In the genomic region with DNA sequence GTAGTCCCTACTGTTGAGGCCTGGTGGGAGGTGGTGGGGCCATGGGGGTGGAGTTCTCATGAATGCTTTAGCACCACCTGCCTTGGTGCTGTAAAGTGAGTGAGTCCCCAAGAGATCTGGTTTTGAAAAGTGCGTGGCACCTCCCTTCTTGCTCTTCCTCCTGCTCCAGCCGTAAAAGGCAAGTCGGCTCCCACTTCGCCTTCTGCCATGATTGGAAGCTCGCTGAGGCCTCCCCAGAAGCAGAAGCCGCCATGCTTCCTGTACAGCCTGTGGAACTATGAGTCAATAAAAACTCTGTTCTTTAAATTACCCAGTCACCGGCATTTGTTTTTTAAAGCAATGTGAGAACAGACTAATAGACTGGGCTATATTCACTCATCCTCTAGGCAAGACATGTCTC, we compare ENCODE assay signal across 22 cellular contexts.
DNase-seq lines count a peak whose midpoint lies in the region; ATAC-seq and TF ChIP-seq lines count a peak whose summit lies in the region.
"Had no signal": no experiment of that assay in that cellular context is flagged by ENCODE, and none has a peak within 500 bp of the region (broad histone marks: within the 10 kb centered on the region; RNA-seq: fewer than 3 reads in every experiment).

No MANE protein-coding gene starts in this region.

- H3K27ac ChIP-seq in CD4-positive, CD25-positive, alpha-beta regulatory T cell (ENCODE audit: insufficient read depth, low read length, poor library complexity, severe bottlenecking), result peak overlapping the region; percentile 71
- no peak overlapping the region for H3K27ac ChIP-seq in ascending aorta
- H3K27ac ChIP-seq: epithelial cell of prostate, foreskin keratinocyte, hepatocyte, ovary, right lobe of liver, VCaP had no signal

- no peak for ATAC-seq in CD4-positive, CD25-positive, alpha-beta regulatory T cell (ENCODE audit: low read depth in 2 of 2)
- ATAC-seq in natural killer cell treated with Interleukin-12 subunit alpha and Interleukin-12 subunit beta and Interleukin-15 and Interleukin-18, amount 100 ng/mL, for 72 hours, result no peak
- ATAC-seq: foreskin keratinocyte, GM23338 had no signal

- in situ Hi-C loops in KBM-7 (cut with MboI; ENCODE audit: low pct_unique_long_range_greater_than_20kb, low sequenced_read_pairs), result no loop called here

- no peaks in the 10 kb centered on the region for H3K27me3 ChIP-seq in CD4-positive, CD25-positive, alpha-beta regulatory T cell (ENCODE audit: control insufficient read depth, insufficient read depth, low read length)
- H3K27me3 ChIP-seq in ascending aorta, result no peaks in the 10 kb centered on the region
- H3K27me3 ChIP-seq: foreskin keratinocyte, hepatocyte, ovary, right lobe of liver had no signal

- H3K4me3 ChIP-seq in CD4-positive, CD25-positive, alpha-beta regulatory T cell (ENCODE audit: low read depth, low read length), result peak overlapping the region; percentile 77
- H3K4me3 ChIP-seq in ascending aorta, result no peak overlapping the region
- H3K4me3 ChIP-seq: GM23338, hepatocyte, lower lobe of right lung, ovary, right lobe of liver had no signal

- intact Hi-C loops in activated T-helper 1 cell treated with anti-CD3 and anti-CD28 coated beads, Interleukin-12 subunit alpha, Interleukin-12 subunit beta, Interleukin-2, Interleukin-4 antibody, amounts not matched to agents 30 ng/mL and 10 ng/mL and 1 ng/mL, durations not matched to agents 14 hours and 24 hours and 36 hours (cut with micrococcal nuclease), result no loop called here
- intact Hi-C loops in ascending aorta (cut with DNase I), result no loop called here

- H3K36me3 ChIP-seq in CD4-positive, CD25-positive, alpha-beta regulatory T cell (ENCODE audit: control insufficient read depth, insufficient read depth, low read length), result no peaks in the 10 kb centered on the region
- no peaks in the 10 kb centered on the region for H3K36me3 ChIP-seq in ascending aorta
- H3K36me3 ChIP-seq: lower lobe of right lung, ovary, right lobe of liver had no signal

- peak overlapping the region; percentile 85 for H3K27ac Mint-ChIP-seq in T-helper 2 cell treated with Interferon-gamma antibody and Interleukin-4, amounts not matched to agents 5 μg/mL and 100 μg/mL, for 36 hours
- peak overlapping the region; percentile 94 to 98 (median 96) for H3K27ac Mint-ChIP-seq in CD4-positive, CD25-positive, alpha-beta regulatory T cell
- peak overlapping the region; percentile 55 for H3K27ac Mint-ChIP-seq in activated T-helper 1 cell treated with anti-CD3 and anti-CD28 coated beads, Interleukin-12 subunit alpha, Interleukin-12 subunit beta, Interleukin-2, Interleukin-4 antibody, amounts not matched to agents 30 ng/mL and 10 ng/mL and 1 ng/mL, durations not matched to agents 14 hours and 24 hours and 36 hours
- H3K27ac Mint-ChIP-seq in natural killer cell treated with Interleukin-12 subunit alpha and Interleukin-12 subunit beta and Interleukin-15 and Interleukin-18, amount 100 ng/mL, for 72 hours, result peak overlapping the region; percentile 87
- H3K27ac Mint-ChIP-seq: dendritic cell treated with granulocyte-macrophage colony-stimulating factor and Interleukin-4, amounts not matched to agents 40 ng/mL and 50 ng/mL, for 4 days; GM23338 had no signal

- peaks cover 4% of the 10 kb centered on the region for H3K9me3 Mint-ChIP-seq in T-helper 2 cell treated with Interferon-gamma antibody and Interleukin-4, amounts not matched to agents 5 μg/mL and 100 μg/mL, for 36 hours
- H3K9me3 Mint-ChIP-seq in CD4-positive, CD25-positive, alpha-beta regulatory T cell, result no peaks in the 10 kb centered on the region
- no peaks in the 10 kb centered on the region for H3K9me3 Mint-ChIP-seq in activated T-helper 1 cell treated with anti-CD3 and anti-CD28 coated beads, Interleukin-12 subunit alpha, Interleukin-12 subunit beta, Interleukin-2, Interleukin-4 antibody, amounts not matched to agents 30 ng/mL and 10 ng/mL and 1 ng/mL, durations not matched to agents 14 hours and 24 hours and 36 hours
- no peaks in the 10 kb centered on the region for H3K9me3 Mint-ChIP-seq in natural killer cell treated with Interleukin-12 subunit alpha and Interleukin-12 subunit beta and Interleukin-15 and Interleukin-18, amount 100 ng/mL, for 72 hours
- H3K9me3 Mint-ChIP-seq: dendritic cell treated with granulocyte-macrophage colony-stimulating factor and Interleukin-4, amounts not matched to agents 40 ng/mL and 50 ng/mL, for 4 days; GM23338 had no signal

- no peak for TF ChIP-seq CTCF in ascending aorta (IDR thresholded peaks at IDR 0.05)

- peaks cover 4% of the 10 kb centered on the region for H3K27me3 Mint-ChIP-seq in T-helper 2 cell treated with Interferon-gamma antibody and Interleukin-4, amounts not matched to agents 5 μg/mL and 100 μg/mL, for 36 hours (ENCODE audit: low read depth)
- H3K27me3 Mint-ChIP-seq in CD4-positive, CD25-positive, alpha-beta regulatory T cell, result peaks cover 6% of the 10 kb centered on the region
- peaks cover 2% of the 10 kb centered on the region for H3K27me3 Mint-ChIP-seq in activated T-helper 1 cell treated with anti-CD3 and anti-CD28 coated beads, Interleukin-12 subunit alpha, Interleukin-12 subunit beta, Interleukin-2, Interleukin-4 antibody, amounts not matched to agents 30 ng/mL and 10 ng/mL and 1 ng/mL, durations not matched to agents 14 hours and 24 hours and 36 hours (ENCODE audit: insufficient read depth)
- H3K27me3 Mint-ChIP-seq in natural killer cell treated with Interleukin-12 subunit alpha and Interleukin-12 subunit beta and Interleukin-15 and Interleukin-18, amount 100 ng/mL, for 72 hours, result no peaks in the 10 kb centered on the region

- no peaks in the 10 kb centered on the region for H3K9me3 ChIP-seq in CD4-positive, CD25-positive, alpha-beta regulatory T cell (ENCODE audit: control insufficient read depth in 2 of 2, low read length in 2 of 2)
- H3K9me3 ChIP-seq in ascending aorta, result no peaks in the 10 kb centered on the region
- H3K9me3 ChIP-seq: lower lobe of right lung, ovary, right lobe of liver had no signal

- H3K36me3 Mint-ChIP-seq in T-helper 2 cell treated with Interferon-gamma antibody and Interleukin-4, amounts not matched to agents 5 μg/mL and 100 μg/mL, for 36 hours (ENCODE audit: low read depth), result peaks cover 2% of the 10 kb centered on the region
- H3K36me3 Mint-ChIP-seq in CD4-positive, CD25-positive, alpha-beta regulatory T cell, result no peaks in the 10 kb centered on the region
- H3K36me3 Mint-ChIP-seq in activated T-helper 1 cell treated with anti-CD3 and anti-CD28 coated beads, Interleukin-12 subunit alpha, Interleukin-12 subunit beta, Interleukin-2, Interleukin-4 antibody, amounts not matched to agents 30 ng/mL and 10 ng/mL and 1 ng/mL, durations not matched to agents 14 hours and 24 hours and 36 hours (ENCODE audit: low read depth), result peaks cover 4% of the 10 kb centered on the region
- H3K36me3 Mint-ChIP-seq in natural killer cell treated with Interleukin-12 subunit alpha and Interleukin-12 subunit beta and Interleukin-15 and Interleukin-18, amount 100 ng/mL, for 72 hours, result no peaks in the 10 kb centered on the region

- H3K4me3 Mint-ChIP-seq in T-helper 2 cell treated with Interferon-gamma antibody and Interleukin-4, amounts not matched to agents 5 μg/mL and 100 μg/mL, for 36 hours, result peak overlapping the region; percentile 72
- peak overlapping the region; percentile 60 to 88 (median 76) for H3K4me3 Mint-ChIP-seq in CD4-positive, CD25-positive, alpha-beta regulatory T cell
- H3K4me3 Mint-ChIP-seq in activated T-helper 1 cell treated with anti-CD3 and anti-CD28 coated beads, Interleukin-12 subunit alpha, Interleukin-12 subunit beta, Interleukin-2, Interleukin-4 antibody, amounts not matched to agents 30 ng/mL and 10 ng/mL and 1 ng/mL, durations not matched to agents 14 hours and 24 hours and 36 hours, result peak overlapping the region; percentile 49
- H3K4me3 Mint-ChIP-seq in natural killer cell treated with Interleukin-12 subunit alpha and Interleukin-12 subunit beta and Interleukin-15 and Interleukin-18, amount 100 ng/mL, for 72 hours, result peak overlapping the region; percentile 91
- H3K4me3 Mint-ChIP-seq: dendritic cell treated with granulocyte-macrophage colony-stimulating factor and Interleukin-4, amounts not matched to agents 40 ng/mL and 50 ng/mL, for 4 days; GM23338 had no signal

- DNase-seq in T-helper 2 cell treated with Interferon-gamma antibody and Interleukin-4, amounts not matched to agents 5 μg/mL and 100 μg/mL, for 36 hours (ENCODE audit: low spot score), result no peak
- no peak for DNase-seq in T-helper 2 cell
- no peak for DNase-seq in CD4-positive, CD25-positive, alpha-beta regulatory T cell
- DNase-seq in activated T-helper 1 cell treated with anti-CD3 and anti-CD28 coated beads, Interleukin-12 subunit alpha, Interleukin-12 subunit beta, Interleukin-2, Interleukin-4 antibody, amounts not matched to agents 30 ng/mL and 10 ng/mL and 1 ng/mL, durations not matched to agents 14 hours and 24 hours and 36 hours (ENCODE audit: low spot score), result no peak
- DNase-seq in natural killer cell treated with Interleukin-12 subunit alpha and Interleukin-12 subunit beta and Interleukin-15 and Interleukin-18, amount 100 ng/mL, for 72 hours (ENCODE audit: low spot score), result no peak
- no peak for DNase-seq in ascending aorta (ENCODE audit: low spot score in 2 of 2)
- no peak for DNase-seq in HEK293T (ENCODE audit: extremely low spot score)
- DNase-seq in KBM-7, result no peak
- DNase-seq: foreskin keratinocyte, Karpas-422, lower lobe of right lung, NCI-H1092, NCI-H2081, NCI-H510A, ovary, right lobe of liver, trophoblast cell had no signal

- H3K4me1 Mint-ChIP-seq in T-helper 2 cell treated with Interferon-gamma antibody and Interleukin-4, amounts not matched to agents 5 μg/mL and 100 μg/mL, for 36 hours (ENCODE audit: low read depth), result peaks cover 23% of the 10 kb centered on the region
- peaks cover 12 to 27% (median 20%) of the 10 kb centered on the region in 4 donors for H3K4me1 Mint-ChIP-seq in CD4-positive, CD25-positive, alpha-beta regulatory T cell
- H3K4me1 Mint-ChIP-seq in activated T-helper 1 cell treated with anti-CD3 and anti-CD28 coated beads, Interleukin-12 subunit alpha, Interleukin-12 subunit beta, Interleukin-2, Interleukin-4 antibody, amounts not matched to agents 30 ng/mL and 10 ng/mL and 1 ng/mL, durations not matched to agents 14 hours and 24 hours and 36 hours (ENCODE audit: low read depth), result peaks cover 27% of the 10 kb centered on the region
- peaks cover 22 to 24% of the 10 kb centered on the region in 2 donors for H3K4me1 Mint-ChIP-seq in natural killer cell treated with Interleukin-12 subunit alpha and Interleukin-12 subunit beta and Interleukin-15 and Interleukin-18, amount 100 ng/mL, for 72 hours (ENCODE audit: low read depth in 2 of 2)

- peaks cover 20% of the 10 kb centered on the region for H3K4me1 ChIP-seq in CD4-positive, CD25-positive, alpha-beta regulatory T cell (ENCODE audit: control insufficient read depth, insufficient read depth, low read length, poor library complexity, severe bottlenecking)
- H3K4me1 ChIP-seq in ascending aorta, result no peaks in the 10 kb centered on the region
- H3K4me1 ChIP-seq: foreskin keratinocyte, lower lobe of right lung, right lobe of liver had no signal

- POLR2A ChIA-PET in HEK293T (lab: Yijun Ruan, JAX), result no interaction called here

- CTCF ChIA-PET in HEK293T (lab: Yijun Ruan, JAX), result no interaction called here

TF ChIP-seq in HEK293T, 16 proteins besides CTCF, POLR2A, EP300 and RAD21 (continues in another document):
- TF ChIP-seq FOXM1 (IDR thresholded peaks at IDR 0.05; ENCODE audit: borderline replicate concordance) (no peak), FOXA1 (IDR thresholded peaks at IDR 0.05) (no peak), CTBP1 (IDR thresholded peaks at IDR 0.05; ENCODE audit: borderline replicate concordance) (no peak)
